ENCODE assay signal across 19 cellular contexts in genomic region chr14:97713023-97713422, GRCh38.
DNase-seq lines count a peak whose midpoint lies in the region; ATAC-seq and TF ChIP-seq lines count a peak whose summit lies in the region.
"Had no signal": no experiment of that assay in that cellular context is flagged by ENCODE, and none has a peak within 500 bp of the region (broad histone marks: within the 10 kb centered on the region; RNA-seq: fewer than 3 reads in every experiment).

No MANE protein-coding gene starts in this region.

- no peak for TF ChIP-seq CTCF in RWPE2 (IDR thresholded peaks at IDR 0.05; ENCODE audit: poor library complexity, severe bottlenecking)

- ATAC-seq in RWPE2 (ENCODE audit: low read depth): peak; percentile 80
- ATAC-seq: left cardiac atrium, mucosa of descending colon had no signal

- H3K27me3 ChIP-seq in RWPE2 (ENCODE audit: insufficient read depth, poor library complexity, severe bottlenecking): no peaks in the 10 kb centered on the region
- H3K27me3 ChIP-seq: BLaER1 treated with 17β-estradiol and CSF1 and Interleukin-3, amounts not matched to agents 10 nM and 100 nM; suprapubic skin had no signal

- H3K36me3 ChIP-seq in RWPE2 (ENCODE audit: low read depth): no peaks in the 10 kb centered on the region
- H3K36me3 ChIP-seq: BLaER1 treated with 17β-estradiol and CSF1 and Interleukin-3, amounts not matched to agents 10 nM and 100 nM; suprapubic skin had no signal

- peak; percentile 49 for DNase-seq in stimulated activated CD4-positive, alpha-beta T cell treated with anti-CD3 and anti-CD28 coated beads, Interleukin-1b, Interleukin-23, amount 100 ng/mL, for 48 hours
- DNase-seq in stimulated activated CD4-positive, alpha-beta T cell treated with anti-CD3 and anti-CD28 coated beads, Interleukin-12 subunit alpha, Interleukin-12 subunit beta, amount 100 ng/mL, for 4 hours: no peak
- DNase-seq in RWPE2 (ENCODE audit: low spot score): no peak
- DNase-seq in fibroblast of peridontal ligament (ENCODE audit: extremely low read depth): peak; percentile 26
- no peak for DNase-seq in AG20443 (ENCODE audit: low spot score)
- DNase-seq in substantia nigra (lab: John Stamatoyannopoulos, UW): no peak
- DNase-seq in cortex of kidney (lab: John Stamatoyannopoulos, UW): no peak
- DNase-seq: activated gamma-delta T cell, caudate nucleus, endodermal cell, head of caudate nucleus, left cardiac atrium, mucosa of descending colon, NCI-H2081 treated with DMSO at 0.1 percent for 48 hours, NCI-H748 treated with DMSO at 0.1 percent for 48 hours, occipital lobe, small intestine had no signal

- no peak overlapping the region for H3K4me3 ChIP-seq in RWPE2 (ENCODE audit: severe bottlenecking)
- H3K4me3 ChIP-seq: BLaER1 treated with 17β-estradiol and CSF1 and Interleukin-3, amounts not matched to agents 10 nM and 100 nM; mucosa of descending colon; suprapubic skin had no signal

- H3K27ac ChIP-seq in RWPE2 (ENCODE audit: poor library complexity, severe bottlenecking): peak overlapping the region; percentile 84
- H3K27ac ChIP-seq in substantia nigra (ENCODE audit: low read depth, low read length, poor library complexity, severe bottlenecking): no peak overlapping the region
- H3K27ac ChIP-seq: BLaER1 treated with 17β-estradiol and CSF1 and Interleukin-3, amounts not matched to agents 10 nM and 100 nM; suprapubic skin had no signal

- peaks cover 39% of the 10 kb centered on the region for H3K4me1 ChIP-seq in RWPE2 (ENCODE audit: insufficient read depth, poor library complexity, severe bottlenecking)
- H3K4me1 ChIP-seq: suprapubic skin had no signal

- H3K9me3 ChIP-seq in RWPE2 (ENCODE audit: severe bottlenecking): no peaks in the 10 kb centered on the region
- H3K9me3 ChIP-seq: BLaER1 treated with 17β-estradiol and CSF1 and Interleukin-3, amounts not matched to agents 10 nM and 100 nM; mucosa of descending colon; suprapubic skin had no signal

Comparison
In these comparisons a context has a peak if more than half of its experiments do, and no peak if none do; other contexts are left out.
1. DNase-seq: peak in stimulated activated CD4-positive, alpha-beta T cell treated with anti-CD3 and anti-CD28 coated beads, Interleukin-1b, Interleukin-23, amount 100 ng/mL, for 48 hours (single experiment) and fibroblast of peridontal ligament (single experiment); none in stimulated activated CD4-positive, alpha-beta T cell treated with anti-CD3 and anti-CD28 coated beads, Interleukin-12 subunit alpha, Interleukin-12 subunit beta, amount 100 ng/mL, for 4 hours (single experiment), RWPE2 (single experiment), AG20443 (single experiment), substantia nigra (0 of 49) and cortex of kidney (single experiment).